10 cellular contexts compared by ENCODE assay signal in genomic region chr17:58415371-58416055, GRCh38. TPM values are rescaled to one million over a fixed set of nuclear protein-coding genes. Genes with fewer than 3 reads are reported as not detected.
A peak's percentile ranks its signal among the peaks of the same experiment; 100 is the strongest.
DNase-seq lines count a peak whose midpoint lies in the region; ATAC-seq and TF ChIP-seq lines count a peak whose summit lies in the region.
"Had no signal": no experiment of that assay in that cellular context is flagged by ENCODE, and none has a peak within 500 bp of the region (broad histone marks: within the 10 kb centered on the region; RNA-seq: fewer than 3 reads in every experiment).

No MANE protein-coding gene starts in this region.

- no peak overlapping the region for H3K9ac ChIP-seq in parathyroid adenoma

- H3K36me3 ChIP-seq in heart left ventricle (no peaks in the 10 kb centered on the region), parathyroid adenoma (ENCODE audit: control insufficient read depth, insufficient read depth, low read length) (no peaks in the 10 kb centered on the region)

- peak overlapping the region in 4 of 12 donors; percentile 1 to 75 (median 7) for H3K27ac ChIP-seq in heart left ventricle
- peak overlapping the region; percentile 24 for H3K27ac ChIP-seq in parathyroid adenoma
- H3K27ac ChIP-seq: HL-60 had no signal

- peak overlapping the region; percentile 56 for H2AFZ ChIP-seq in parathyroid adenoma

- no peak for TF ChIP-seq POLR2A in heart left ventricle (IDR thresholded peaks at IDR 0.05)

- WGBS in heart left ventricle, 4 donors = 53 to 66% (median 54%) methylated on average over 6 of the region's 6 CpGs

- ATAC-seq in heart left ventricle = peak in 3 of 4 donors; percentile 57 to 65 (median 59)
- ATAC-seq in HG03139 (IDR thresholded peaks at IDR 0.05; ENCODE audit: unreplicated experiment) = no peak
- ATAC-seq: effector memory CD8-positive, alpha-beta T cell had no signal

- no peaks in the 10 kb centered on the region for H3K9me3 ChIP-seq in heart left ventricle
- no peaks in the 10 kb centered on the region for H3K9me3 ChIP-seq in parathyroid adenoma (ENCODE audit: control insufficient read depth, low read length)

- H3K79me2 ChIP-seq in parathyroid adenoma = peaks cover 2% of the 10 kb centered on the region

- intact Hi-C loops in heart left ventricle (cut with DNase I) = loop anchor here in 8 of 10 donors (2.0 to 10.0 kb wide), 7 partner anchors 63 to 171 kb away; partner anchors contain the start of genes SUPT4H1 (in 5 of the 8) and TSPOAP1 (in 3 of the 8)

- peaks cover 0 to 9% (median 0%) of the 10 kb centered on the region in 9 donors for H3K27me3 ChIP-seq in heart left ventricle
- no peaks in the 10 kb centered on the region for H3K27me3 ChIP-seq in parathyroid adenoma (ENCODE audit: control insufficient read depth, insufficient read depth, low read length)

- peak; percentile 9 for DNase-seq in OCI-M1 (lab: John Stamatoyannopoulos, UW)
- DNase-seq in heart left ventricle = peak in 3 of 5 donors; percentile 39 to 59 (median 56)
- DNase-seq in activated CD4-positive, CD25-positive, alpha-beta regulatory T cell treated with anti-CD3 and anti-CD28 coated beads, Interleukin-2, amount 50 U/mL, for 72 hours = no peak
- no peak for DNase-seq in NCI-H345 (lab: John Stamatoyannopoulos, UW)
- no peak for DNase-seq in activated CD4-positive, alpha-beta T cell treated with anti-CD3 and anti-CD28 coated beads, Interleukin-2, amount 50 U/mL, for 4 hours
- DNase-seq: effector memory CD8-positive, alpha-beta T cell had no signal

- H3K4me3 ChIP-seq in GM12875 (ENCODE audit: low read depth, low read length) (peak overlapping the region; percentile 5), heart left ventricle (peak overlapping the region in 10 of 12 donors; percentile 5 to 61 (median 50)), parathyroid adenoma (ENCODE audit: low read depth, low read length) (peak overlapping the region; percentile 70)

- H3K4me2 ChIP-seq in parathyroid adenoma (ENCODE audit: low read length) = peak overlapping the region; percentile 70

- TF ChIP-seq CTCF in GM12875 (IDR thresholded peaks at IDR 0.05; ENCODE audit: borderline replicate concordance, insufficient read depth, low read depth, low read length) (no peak), heart left ventricle (IDR thresholded peaks at IDR 0.05) (peak in 1 of 12 donors; percentile 10), parathyroid adenoma (IDR thresholded peaks at IDR 0.05) (no peak)

- H3K4me1 ChIP-seq in heart left ventricle = peaks cover 0 to 8% (median 0%) of the 10 kb centered on the region in 12 donors
- peaks cover 7% of the 10 kb centered on the region for H3K4me1 ChIP-seq in parathyroid adenoma

RNA-seq across cellular contexts. Expression of gene RNF43, which starts 1.8 kb away (rescaled TPM):
- total RNA-seq in heart left ventricle = 1 to 10 TPM; 3.8 to 7.5 (median 5.1) TPM
- 1 to 10 TPM; 1.9 to 2.7 TPM for polyA plus RNA-seq in heart left ventricle

Comparison
In these comparisons a context has a peak if more than half of its experiments do, and no peak if none do; other contexts are left out.
1. H3K4me3 ChIP-seq: peak in every context shown above with its lines; median percentile 70 in parathyroid adenoma; 50 in heart left ventricle; 5 in GM12875.
2. DNase-seq: peak in OCI-M1 (single experiment) and heart left ventricle (3 of 5); none in activated CD4-positive, CD25-positive, alpha-beta regulatory T cell treated with anti-CD3 and anti-CD28 coated beads, Interleukin-2, amount 50 U/mL, for 72 hours (single experiment), NCI-H345 (single experiment) and activated CD4-positive, alpha-beta T cell treated with anti-CD3 and anti-CD28 coated beads, Interleukin-2, amount 50 U/mL, for 4 hours (0 of 2).